Comparison of ENCODE assay signal across 14 cellular contexts in genomic region chr22:23686416-23687024, GRCh38. TPM values are rescaled to one million over a fixed set of nuclear protein-coding genes. Genes with fewer than 3 reads are reported as not detected.
"Had no signal": no experiment of that assay in that cellular context is flagged by ENCODE, and none has a peak within 500 bp of the region (broad histone marks: within the 10 kb centered on the region; RNA-seq: fewer than 3 reads in every experiment).

No MANE protein-coding gene starts in this region.

- H3K9me3 Mint-ChIP-seq: activated CD4-positive, alpha-beta T cell treated with anti-CD3 and anti-CD28 coated beads, Interleukin-2, amount 10 ng/mL, durations not matched to agents 24 days and 14 days; WTC11 had no signal

- DNase-seq: activated CD4-positive, alpha-beta T cell treated with anti-CD3 and anti-CD28 coated beads, Interleukin-2, amount 10 ng/mL, durations not matched to agents 24 days and 14 days; cortex of kidney; effector memory CD4-positive, alpha-beta T cell; hypothalamus; mammary epithelial cell; sigmoid colon; SK-N-SH; stimulated activated CD4-positive, alpha-beta T cell treated with anti-CD3 and anti-CD28 coated beads, Interleukin-12 subunit alpha, Interleukin-12 subunit beta, amount 100 ng/mL, for 4 hours; stimulated activated naive CD4-positive, alpha-beta T cell treated with Interleukin-2 at 50 U/mL for 16 hours; T-helper 1 cell had no signal

- ATAC-seq: WTC11 had no signal

- H3K27me3 Mint-ChIP-seq: activated CD4-positive, alpha-beta T cell treated with anti-CD3 and anti-CD28 coated beads, Interleukin-2, amount 10 ng/mL, durations not matched to agents 24 days and 14 days had no signal

- H3K4me3 Mint-ChIP-seq: activated CD4-positive, alpha-beta T cell treated with anti-CD3 and anti-CD28 coated beads, Interleukin-2, amount 10 ng/mL, durations not matched to agents 24 days and 14 days; WTC11 had no signal

- H3K27ac Mint-ChIP-seq: activated CD4-positive, alpha-beta T cell treated with anti-CD3 and anti-CD28 coated beads, Interleukin-2, amount 10 ng/mL, durations not matched to agents 24 days and 14 days; WTC11 had no signal

- H3K4me1 Mint-ChIP-seq: activated CD4-positive, alpha-beta T cell treated with anti-CD3 and anti-CD28 coated beads, Interleukin-2, amount 10 ng/mL, durations not matched to agents 24 days and 14 days; WTC11 had no signal

RNA-seq across cellular contexts. Expression of gene RGL4, which starts 4.3 kb away (rescaled TPM):
- total RNA-seq: bronchial epithelial cell, mammary epithelial cell, sigmoid colon, suprapubic skin, ureter, WTC11 had no signal
- polyA plus RNA-seq: mammary epithelial cell, SK-N-SH had no signal

RNA-seq across cellular contexts. Expression of gene DRICH1, which starts 54.4 kb away (rescaled TPM):
- total RNA-seq: bronchial epithelial cell had no signal
- polyA plus RNA-seq: mammary epithelial cell had no signal
